In genomic region chr11:17019231-17019630, GRCh38 we compare ENCODE assay signal across 20 cellular contexts.
"Had no signal": no experiment of that assay in that cellular context is flagged by ENCODE, and none has a peak within 500 bp of the region (broad histone marks: within the 10 kb centered on the region; RNA-seq: fewer than 3 reads in every experiment).

No MANE protein-coding gene starts in this region.

- H3K27me3 ChIP-seq: testis had no signal

- H3K27ac Mint-ChIP-seq: activated CD4-positive, alpha-beta T cell treated with anti-CD3 and anti-CD28 coated beads, Interleukin-2, amount 10 ng/mL, durations not matched to agents 24 days and 14 days; activated CD8-positive, alpha-beta T cell treated with anti-CD3 and anti-CD28 coated beads, Interleukin-2, amount 10 ng/mL, durations not matched to agents 7 days and 5 days; activated naive CD8-positive, alpha-beta T cell; activated T-cell treated with anti-CD3 and anti-CD28 coated beads, Interleukin-2, amount 50 U/mL, for 72 hours; mesothelial cell of epicardium had no signal

- H3K4me1 ChIP-seq: foreskin keratinocyte, psoas muscle, testis, upper lobe of right lung had no signal

- H3K27ac ChIP-seq: foreskin keratinocyte, lower lobe of right lung, psoas muscle, stomach, testis, upper lobe of right lung had no signal

- H3K9me3 ChIP-seq: lower lobe of right lung, psoas muscle, stomach, testis, upper lobe of right lung had no signal

- H3K4me3 Mint-ChIP-seq: activated CD4-positive, alpha-beta T cell treated with anti-CD3 and anti-CD28 coated beads, Interleukin-2, amount 10 ng/mL, durations not matched to agents 24 days and 14 days; activated CD8-positive, alpha-beta T cell treated with anti-CD3 and anti-CD28 coated beads, Interleukin-2, amount 10 ng/mL, durations not matched to agents 7 days and 5 days; activated naive CD8-positive, alpha-beta T cell; activated T-cell treated with anti-CD3 and anti-CD28 coated beads, Interleukin-2, amount 50 U/mL, for 72 hours; mesothelial cell of epicardium had no signal

- H3K36me3 ChIP-seq: lower lobe of right lung, upper lobe of right lung had no signal

- H3K9me3 Mint-ChIP-seq: activated CD4-positive, alpha-beta T cell treated with anti-CD3 and anti-CD28 coated beads, Interleukin-2, amount 10 ng/mL, durations not matched to agents 24 days and 14 days; activated T-cell treated with anti-CD3 and anti-CD28 coated beads, Interleukin-2, amount 50 U/mL, for 72 hours; mesothelial cell of epicardium had no signal

- H3K4me3 ChIP-seq: lower lobe of right lung, psoas muscle, stomach, testis, upper lobe of right lung had no signal

- ATAC-seq: activated CD8-positive, alpha-beta T cell treated with anti-CD3 and anti-CD28 coated beads, Interleukin-2, amount 10 ng/mL, durations not matched to agents 7 days and 5 days; activated T-cell treated with anti-CD3 and anti-CD28 coated beads, Interleukin-2, amount 50 U/mL, for 72 hours; foreskin keratinocyte; lower lobe of right lung; psoas muscle; sciatic nerve; upper lobe of right lung had no signal

- DNase-seq: activated CD4-positive, alpha-beta T cell treated with anti-CD3 and anti-CD28 coated beads, Interleukin-2, amount 10 ng/mL, durations not matched to agents 24 days and 14 days; activated CD4-positive, CD25-positive, alpha-beta regulatory T cell; activated CD8-positive, alpha-beta memory T cell treated with anti-CD3 and anti-CD28 coated beads, Interleukin-2, amount 50 U/mL, for 4 hours; activated CD8-positive, alpha-beta T cell treated with anti-CD3 and anti-CD28 coated beads, Interleukin-2, amount 10 ng/mL, durations not matched to agents 7 days and 5 days; activated gamma-delta T cell; activated T-cell treated with anti-CD3 and anti-CD28 coated beads, Interleukin-2, amount 50 U/mL, for 72 hours; anterior cingulate cortex; cerebellar nuclear complex; effector memory CD4-positive, alpha-beta T cell; foreskin keratinocyte; lower lobe of right lung; psoas muscle; stimulated activated CD4-positive, alpha-beta T cell treated with anti-CD3 and anti-CD28 coated beads, Interleukin-1b, Interleukin-23, amount 100 ng/mL, for 48 hours; stomach; testis; upper lobe of right lung had no signal

- FAIRE-seq: TTC549 had no signal
